Comparison of ENCODE assay signal across 9 cellular contexts in genomic region chr22:50537765-50538164, GRCh38. TPM values are rescaled to one million over a fixed set of nuclear protein-coding genes. Genes with fewer than 3 reads are reported as not detected.
DNase-seq lines count a peak whose midpoint lies in the region; ATAC-seq and TF ChIP-seq lines count a peak whose summit lies in the region.
"Had no signal": no experiment of that assay in that cellular context is flagged by ENCODE, and none has a peak within 500 bp of the region (broad histone marks: within the 10 kb centered on the region; RNA-seq: fewer than 3 reads in every experiment).

No MANE protein-coding gene starts in this region.

- no peak overlapping the region for H3K9ac ChIP-seq in neural progenitor cell

- no peaks in the 10 kb centered on the region for H3K9me3 ChIP-seq in neural progenitor cell (ENCODE audit: low read depth)

- peaks cover 16% of the 10 kb centered on the region for H3F3A ChIP-seq in neural progenitor cell (ENCODE audit: low read depth)

- no peaks in the 10 kb centered on the region for H3K36me3 ChIP-seq in neural progenitor cell

- ATAC-seq in activated T-helper 17 cell treated with anti-CD3 and anti-CD28 coated beads, Interleukin-2, amount 50 U/mL, for 72 hours (replicated peaks): no peak
- ATAC-seq in naive B cell (ENCODE audit: low read depth in 2 of 2) (no peak), HG03280 (IDR thresholded peaks at IDR 0.05; ENCODE audit: unreplicated experiment) (no peak), GM18511 (IDR thresholded peaks at IDR 0.05; ENCODE audit: unreplicated experiment) (no peak)

- H3K27me3 ChIP-seq in neural progenitor cell: peaks cover 18% of the 10 kb centered on the region

- no peaks in the 10 kb centered on the region for H4K20me1 ChIP-seq in neural progenitor cell (ENCODE audit: low read depth)

- CTCF ChIA-PET in Calu3 (lab: Charles Lee): no interaction called here

- DNase-seq in Calu3: no peak
- no peak for DNase-seq in naive B cell
- DNase-seq in neural progenitor cell (ENCODE audit: low spot score): no peak
- DNase-seq: EL, NCI-H2029 treated with DMSO at 0.1 percent for 48 hours had no signal

- H3K4me1 ChIP-seq in neural progenitor cell: no peaks in the 10 kb centered on the region

- H3K4me3 Mint-ChIP-seq in Calu3 (ENCODE audit: low read depth, unreplicated experiment) (peak overlapping the region; percentile 57), naive B cell (peak overlapping the region in 4 of 8 donors; percentile 5 to 48 (median 28)), neural progenitor cell (no peak overlapping the region)
- peak overlapping the region; percentile 64 for H3K4me3 Mint-ChIP-seq in activated T-helper 17 cell treated with anti-CD3 and anti-CD28 coated beads, Interleukin-2, amount 50 U/mL, for 72 hours

- H3K4me2 ChIP-seq in neural progenitor cell: no peak overlapping the region

- no peaks in the 10 kb centered on the region for H3K79me2 ChIP-seq in neural progenitor cell (ENCODE audit: low read depth)

- intact Hi-C loops in Calu3 (cut with micrococcal nuclease; ENCODE audit: unreplicated experiment): no loop called here

- H3K27ac Mint-ChIP-seq in Calu3 (ENCODE audit: unreplicated experiment): peak overlapping the region; percentile 88
- peak overlapping the region; percentile 89 for H3K27ac Mint-ChIP-seq in activated T-helper 17 cell treated with anti-CD3 and anti-CD28 coated beads, Interleukin-2, amount 50 U/mL, for 72 hours
- H3K27ac Mint-ChIP-seq in naive B cell: peak overlapping the region; percentile 90 to 100 (median 98)
- H3K27ac Mint-ChIP-seq in neural progenitor cell: no peak overlapping the region

- no TSS peak for BruUV-seq in Calu3 (replicated peaks; lab: Mats Ljungman, UMichigan)

- no peak overlapping the region for H3K27ac ChIP-seq in neural progenitor cell

- no peak for TF ChIP-seq CTCF in Calu3 (IDR thresholded peaks at IDR 0.05; ENCODE audit: unreplicated experiment)
- TF ChIP-seq CTCF in neural progenitor cell (IDR thresholded peaks at IDR 0.05): no peak

- H3K27me3 Mint-ChIP-seq in Calu3 (ENCODE audit: unreplicated experiment): no peaks in the 10 kb centered on the region
- H3K27me3 Mint-ChIP-seq in activated T-helper 17 cell treated with anti-CD3 and anti-CD28 coated beads, Interleukin-2, amount 50 U/mL, for 72 hours: no peaks in the 10 kb centered on the region
- H3K27me3 Mint-ChIP-seq in naive B cell: no peaks in the 10 kb centered on the region
- peaks cover 21% of the 10 kb centered on the region for H3K27me3 Mint-ChIP-seq in neural progenitor cell (ENCODE audit: insufficient read depth, low read depth)

- no peak overlapping the region for H3K4me3 ChIP-seq in neural progenitor cell

- no peaks in the 10 kb centered on the region for H3K9me3 Mint-ChIP-seq in Calu3 (ENCODE audit: low read depth, unreplicated experiment)
- H3K9me3 Mint-ChIP-seq in activated T-helper 17 cell treated with anti-CD3 and anti-CD28 coated beads, Interleukin-2, amount 50 U/mL, for 72 hours: no peaks in the 10 kb centered on the region
- no peaks in the 10 kb centered on the region for H3K9me3 Mint-ChIP-seq in naive B cell
- H3K9me3 Mint-ChIP-seq in neural progenitor cell: peaks cover 2% of the 10 kb centered on the region

- H3K36me3 Mint-ChIP-seq in Calu3 (ENCODE audit: insufficient read depth, unreplicated experiment): peaks cover 53% of the 10 kb centered on the region
- peaks cover 25% of the 10 kb centered on the region for H3K36me3 Mint-ChIP-seq in activated T-helper 17 cell treated with anti-CD3 and anti-CD28 coated beads, Interleukin-2, amount 50 U/mL, for 72 hours (ENCODE audit: low read depth)
- no peaks in the 10 kb centered on the region for H3K36me3 Mint-ChIP-seq in naive B cell
- H3K36me3 Mint-ChIP-seq in neural progenitor cell: no peaks in the 10 kb centered on the region

- H2AFZ ChIP-seq in neural progenitor cell (replicated peaks): no peak overlapping the region

- H3K4me1 Mint-ChIP-seq in Calu3 (ENCODE audit: low read depth, unreplicated experiment) (peaks cover 65% of the 10 kb centered on the region), naive B cell (peaks cover 33 to 72% (median 49%) of the 10 kb centered on the region in 3 donors), neural progenitor cell (peaks cover 24% of the 10 kb centered on the region)
- H3K4me1 Mint-ChIP-seq in activated T-helper 17 cell treated with anti-CD3 and anti-CD28 coated beads, Interleukin-2, amount 50 U/mL, for 72 hours: peaks cover 39% of the 10 kb centered on the region

RNA-seq across cellular contexts. Expression of gene KLHDC7B, which starts 7.9 kb away (rescaled TPM):
- total RNA-seq in Calu3 (2022): 1.6 and 3.0 TPM in 2 replicates
- 1 to 10 TPM; 4.2 to 4.4 TPM for total RNA-seq in activated T-helper 17 cell treated with anti-CD3 and anti-CD28 coated beads, Interleukin-2, amount 50 U/mL, for 72 hours
- 1 to 10 TPM; 1.5 to 5.8 (median 4.4) TPM for polyA plus RNA-seq in naive B cell (ENCODE audit: low read depth in 6 of 6)
- not detected in 2 replicates for total RNA-seq in neural progenitor cell (ENCODE audit: low replicate concordance)

RNA-seq across cellular contexts. Expression of gene TYMP, which starts 8.0 kb away (rescaled TPM):
- 44.1 and 62.2 TPM in 2 replicates for total RNA-seq in Calu3 (2022)
- 10 to 100 TPM; 73.0 to 74.0 TPM for total RNA-seq in activated T-helper 17 cell treated with anti-CD3 and anti-CD28 coated beads, Interleukin-2, amount 50 U/mL, for 72 hours
- polyA plus RNA-seq in naive B cell (ENCODE audit: low read depth in 6 of 6): 10 to 100 TPM; 10.5 to 41.3 (median 18.0) TPM
- total RNA-seq in neural progenitor cell (ENCODE audit: low replicate concordance): 0.81 TPM in 1 of 2 replicates, not detected in the other

RNA-seq across cellular contexts. Expression of gene SCO2, which starts 12.4 kb away (rescaled TPM):
- total RNA-seq in Calu3 (2022): 3.6 and 5.3 TPM in 2 replicates
- 1 to 10 TPM; 2.8 to 9.9 TPM for total RNA-seq in activated T-helper 17 cell treated with anti-CD3 and anti-CD28 coated beads, Interleukin-2, amount 50 U/mL, for 72 hours
- 10 to 100 TPM in 3 of 6 donors, 1 to 10 TPM in 3; 2.0 to 13.9 (median 8.1) TPM for polyA plus RNA-seq in naive B cell (ENCODE audit: low read depth in 6 of 6)
- total RNA-seq in neural progenitor cell (ENCODE audit: low replicate concordance): 1.1 TPM in 1 of 2 replicates, not detected in the other

RNA-seq across cellular contexts. Expression of gene SYCE3, which starts 25.0 kb away (rescaled TPM):
- total RNA-seq in Calu3 (2022): not detected in 2 replicates
- total RNA-seq in activated T-helper 17 cell treated with anti-CD3 and anti-CD28 coated beads, Interleukin-2, amount 50 U/mL, for 72 hours: 1 to 10 TPM in 1 of 2 donors, under 1 TPM in 1; 0.65 to 2.3 TPM
- not detected for polyA plus RNA-seq in naive B cell (ENCODE audit: low read depth in 6 of 6)
- total RNA-seq in neural progenitor cell (ENCODE audit: low replicate concordance): 2.8 TPM in 1 of 2 replicates, not detected in the other
- total RNA-seq: T-helper 1 cell treated with Interleukin-12 subunit alpha and Interleukin-12 subunit beta and Interleukin-4 antibody, amounts not matched to agents 30 ng/mL and 1 ng/mL, for 36 hours had no signal

RNA-seq across cellular contexts. Expression of gene NCAPH2, which starts 29.7 kb away (rescaled TPM):
- 73.2 and 92.0 TPM in 2 replicates for total RNA-seq in Calu3 (2022)
- total RNA-seq in activated T-helper 17 cell treated with anti-CD3 and anti-CD28 coated beads, Interleukin-2, amount 50 U/mL, for 72 hours: 100 to 1,000 TPM; 112 to 138 TPM
- polyA plus RNA-seq in naive B cell (ENCODE audit: low read depth in 6 of 6): 10 to 100 TPM; 33.9 to 43.3 (median 37.6) TPM
- total RNA-seq in neural progenitor cell (ENCODE audit: low replicate concordance): 41.2 and 64.4 TPM in 2 replicates

Comparison
In these comparisons a context has a peak if more than half of its experiments do, and no peak if none do; other contexts are left out.
1. RNA of gene TYMP, which starts 8.0 kb away (total RNA-seq): 73.0 to 74.0 TPM in activated T-helper 17 cell treated with anti-CD3 and anti-CD28 coated beads, Interleukin-2, amount 50 U/mL, for 72 hours and 44.1 to 62.2 TPM in Calu3; 0.81 TPM in neural progenitor cell; every median in the first group is over 10 times any median in the second.